15 cellular contexts compared by ENCODE assay signal in genomic region chr15:34754171-34754580, GRCh38. TPM values are rescaled to one million over a fixed set of nuclear protein-coding genes. Genes with fewer than 3 reads are reported as not detected.
DNase-seq lines count a peak whose midpoint lies in the region; ATAC-seq, FAIRE-seq and TF ChIP-seq lines count a peak whose summit lies in the region.
"Had no signal": no experiment of that assay in that cellular context is flagged by ENCODE, and none has a peak within 500 bp of the region (broad histone marks: within the 10 kb centered on the region; RNA-seq: fewer than 3 reads in every experiment).

No MANE protein-coding gene starts in this region.

- POLR2A ChIA-PET in GM12878 (lab: Charles Lee) = no interaction called here

- H3K9me3 ChIP-seq in cardiac muscle cell (ENCODE audit: low read depth) (no peaks in the 10 kb centered on the region), GM12878 (replicated peaks; ENCODE audit: control insufficient read depth, insufficient read depth, low read length) (no peaks in the 10 kb centered on the region)

- no peak for FAIRE-seq in GM12878 (lab: Jason Lieb, UNC)

- no peak overlapping the region for H2AFZ ChIP-seq in GM12878 (ENCODE audit: control insufficient read depth, low read depth, low read length)

- no peak for DNase-seq in cardiac muscle cell (ENCODE audit: low read depth in 1 of 2, low spot score in 1 of 2)
- no peak for DNase-seq in left cardiac atrium
- no peak for DNase-seq in GM12878 (ENCODE audit: low read depth, low spot score)
- no peak for DNase-seq in mesothelial cell of epicardium (ENCODE audit: low spot score in 2 of 2, unreplicated experiment in 2 of 2)
- DNase-seq in stimulated activated naive B cell treated with anti-CD40 and anti-IgM and Interleukin-4, amounts not matched to agents 10 μg/mL and 1 μg/mL and 100 μg/mL, for 72 hours = no peak
- no peak for DNase-seq in cerebellum (ENCODE audit: low spot score)
- no peak for DNase-seq in HCEC 1CT
- DNase-seq: AML-193, hippocampal formation had no signal

- H3K4me3 ChIP-seq in cardiac muscle cell (peak overlapping the region; percentile 42), GM12878 (no peak overlapping the region)

- RAD21 ChIA-PET in GM12878 (lab: Charles Lee; ENCODE audit: unreplicated experiment) = no interaction called here

- H3K9ac ChIP-seq in GM12878 (ENCODE audit: control insufficient read depth, insufficient read depth, low read length) = no peak overlapping the region

- 41% methylated on average over 27 of the region's 27 CpGs for WGBS in GM12878 (ENCODE audit: insufficient coverage, insufficient replicate concordance, low lambda C conversion rate, missing lambda C conversion rate)

- peak overlapping the region; percentile 53 for H3K4me3 Mint-ChIP-seq in mesothelial cell of epicardium
- peak overlapping the region; percentile 41 to 66 for H3K4me3 Mint-ChIP-seq in stimulated activated naive B cell treated with anti-CD40 and anti-IgM and Interleukin-4, amounts not matched to agents 10 μg/mL and 1 μg/mL and 100 μg/mL, for 72 hours
- H3K4me3 Mint-ChIP-seq in activated T-helper 17 cell treated with anti-CD3 and anti-CD28 coated beads, Interleukin-2, amount 50 U/mL, for 72 hours = no peak overlapping the region
- H3K4me3 Mint-ChIP-seq: activated naive CD8-positive, alpha-beta T cell; stimulated activated memory B cell treated with anti-CD40 and anti-IgM and Interleukin-4, amounts not matched to agents 10 μg/mL and 1 μg/mL and 100 μg/mL, for 72 hours had no signal

- no peak overlapping the region for H3K4me2 ChIP-seq in GM12878 (ENCODE audit: control insufficient read depth, insufficient read depth)

- H3K9me3 Mint-ChIP-seq in mesothelial cell of epicardium = no peaks in the 10 kb centered on the region
- H3K9me3 Mint-ChIP-seq in stimulated activated naive B cell treated with anti-CD40 and anti-IgM and Interleukin-4, amounts not matched to agents 10 μg/mL and 1 μg/mL and 100 μg/mL, for 72 hours = no peaks in the 10 kb centered on the region
- no peaks in the 10 kb centered on the region for H3K9me3 Mint-ChIP-seq in activated T-helper 17 cell treated with anti-CD3 and anti-CD28 coated beads, Interleukin-2, amount 50 U/mL, for 72 hours
- H3K9me3 Mint-ChIP-seq: stimulated activated memory B cell treated with anti-CD40 and anti-IgM and Interleukin-4, amounts not matched to agents 10 μg/mL and 1 μg/mL and 100 μg/mL, for 72 hours had no signal

- CTCF ChIA-PET in GM12878 (lab: Yijun Ruan, JAX) = no interaction called here

- H3K36me3 ChIP-seq in cardiac muscle cell = no peaks in the 10 kb centered on the region
- H3K36me3 ChIP-seq in GM12878 (ENCODE audit: control insufficient read depth in 2 of 2, insufficient read depth in 2 of 2, low read length in 1 of 2) = no peaks in the 10 kb centered on the region

- BruUV-seq in GM12878 (replicated peaks; lab: Mats Ljungman, UMichigan) = no TSS peak

- in situ Hi-C loops in GM12878 (cut with MboI) = no loop called here

- TF ChIP-seq CTCF in cardiac muscle cell (IDR thresholded peaks at IDR 0.05; ENCODE audit: low read depth, low read length) = no peak
- no peak for TF ChIP-seq CTCF in GM12878 (IDR thresholded peaks at IDR 0.05 in 2 of 3, conservative IDR thresholded peaks at IDR 0.05 in 1 of 3; ENCODE audit: control insufficient read depth in 2 of 3, extremely low read depth in 1 of 3, insufficient read depth in 1 of 3, low read depth in 3 of 3, low read length in 3 of 3)
- no peak for TF ChIP-seq CTCF in mesothelial cell of epicardium (IDR thresholded peaks at IDR 0.05; ENCODE audit: unreplicated experiment)

- H3K27ac Mint-ChIP-seq in mesothelial cell of epicardium = no peak overlapping the region
- H3K27ac Mint-ChIP-seq in stimulated activated naive B cell treated with anti-CD40 and anti-IgM and Interleukin-4, amounts not matched to agents 10 μg/mL and 1 μg/mL and 100 μg/mL, for 72 hours = no peak overlapping the region
- no peak overlapping the region for H3K27ac Mint-ChIP-seq in activated T-helper 17 cell treated with anti-CD3 and anti-CD28 coated beads, Interleukin-2, amount 50 U/mL, for 72 hours
- H3K27ac Mint-ChIP-seq: activated naive CD8-positive, alpha-beta T cell; IgD-negative memory B cell; stimulated activated memory B cell treated with anti-CD40 and anti-IgM and Interleukin-4, amounts not matched to agents 10 μg/mL and 1 μg/mL and 100 μg/mL, for 72 hours had no signal

- H3K27me3 Mint-ChIP-seq in mesothelial cell of epicardium (ENCODE audit: low read depth) = peaks cover 75% of the 10 kb centered on the region
- peaks cover 63 to 66% of the 10 kb centered on the region in 2 donors for H3K27me3 Mint-ChIP-seq in stimulated activated naive B cell treated with anti-CD40 and anti-IgM and Interleukin-4, amounts not matched to agents 10 μg/mL and 1 μg/mL and 100 μg/mL, for 72 hours
- H3K27me3 Mint-ChIP-seq in activated T-helper 17 cell treated with anti-CD3 and anti-CD28 coated beads, Interleukin-2, amount 50 U/mL, for 72 hours = peaks cover 68% of the 10 kb centered on the region

- no peak for TF ChIP-seq RAD21 in GM12878 (IDR thresholded peaks at IDR 0.05; ENCODE audit: insufficient read depth, low read depth, low read length)

- peaks cover 82% of the 10 kb centered on the region for H3K27me3 ChIP-seq in cardiac muscle cell
- H3K27me3 ChIP-seq in GM12878 (replicated peaks in 1 of 2; ENCODE audit: control insufficient read depth in 2 of 2, insufficient read depth in 2 of 2, low read length in 1 of 2) = peaks cover 10% of the 10 kb centered on the region in 2 experiments

- no peaks in the 10 kb centered on the region for H3K79me2 ChIP-seq in GM12878 (ENCODE audit: control insufficient read depth, insufficient read depth, low read length)

- TF ChIP-seq EP300 in GM12878 (IDR thresholded peaks at IDR 0.05; ENCODE audit: borderline replicate concordance in 1 of 2, control insufficient read depth in 1 of 2, low read depth in 2 of 2, low read length in 2 of 2) = no peak

- SMC1A ChIA-PET in GM12878 (lab: Charles Lee; ENCODE audit: uncharacterized antibody, unreplicated experiment) = no interaction called here

- no peak for ATAC-seq in left cardiac atrium
- no peak for ATAC-seq in GM12878
- no peak for ATAC-seq in stimulated activated naive B cell treated with anti-CD40 and anti-IgM and Interleukin-4, amounts not matched to agents 10 μg/mL and 1 μg/mL and 100 μg/mL, for 72 hours (replicated peaks)
- no peak for ATAC-seq in activated T-helper 17 cell treated with anti-CD3 and anti-CD28 coated beads, Interleukin-2, amount 50 U/mL, for 72 hours (replicated peaks)
- ATAC-seq: Right ventricle myocardium inferior had no signal

- intact Hi-C loops in left cardiac atrium (cut with DNase I) = no loop called here
- intact Hi-C loops in GM12878 (cut with micrococcal nuclease; ENCODE audit: unreplicated experiment) = no loop called here

- TF ChIP-seq POLR2A in GM12878 (IDR thresholded peaks at IDR 0.05; ENCODE audit: low read depth, low read length) = no peak

- H3K4me1 ChIP-seq in cardiac muscle cell (ENCODE audit: low read depth) (no peaks in the 10 kb centered on the region), GM12878 (ENCODE audit: control insufficient read depth, insufficient read depth, low read length) (no peaks in the 10 kb centered on the region)

- no peaks in the 10 kb centered on the region for H3K36me3 Mint-ChIP-seq in mesothelial cell of epicardium
- H3K36me3 Mint-ChIP-seq in stimulated activated naive B cell treated with anti-CD40 and anti-IgM and Interleukin-4, amounts not matched to agents 10 μg/mL and 1 μg/mL and 100 μg/mL, for 72 hours = no peaks in the 10 kb centered on the region
- H3K36me3 Mint-ChIP-seq in activated T-helper 17 cell treated with anti-CD3 and anti-CD28 coated beads, Interleukin-2, amount 50 U/mL, for 72 hours (ENCODE audit: low read depth) = no peaks in the 10 kb centered on the region
- H3K36me3 Mint-ChIP-seq: activated naive CD8-positive, alpha-beta T cell; stimulated activated memory B cell treated with anti-CD40 and anti-IgM and Interleukin-4, amounts not matched to agents 10 μg/mL and 1 μg/mL and 100 μg/mL, for 72 hours had no signal

- H3K4me1 Mint-ChIP-seq in mesothelial cell of epicardium = peaks cover 7% of the 10 kb centered on the region
- peaks cover 4 to 5% of the 10 kb centered on the region in 2 donors for H3K4me1 Mint-ChIP-seq in stimulated activated naive B cell treated with anti-CD40 and anti-IgM and Interleukin-4, amounts not matched to agents 10 μg/mL and 1 μg/mL and 100 μg/mL, for 72 hours
- no peaks in the 10 kb centered on the region for H3K4me1 Mint-ChIP-seq in activated T-helper 17 cell treated with anti-CD3 and anti-CD28 coated beads, Interleukin-2, amount 50 U/mL, for 72 hours

- H3K27ac ChIP-seq in cardiac muscle cell (no peak overlapping the region), GM12878 (ENCODE audit: control insufficient read depth, insufficient read depth) (no peak overlapping the region)
- H3K27ac ChIP-seq: epithelial cell of prostate had no signal

- no peaks in the 10 kb centered on the region for H4K20me1 ChIP-seq in GM12878 (ENCODE audit: control insufficient read depth, insufficient read depth)

RNA-seq across cellular contexts. Expression of gene GJD2, which starts 0.6 kb away (rescaled TPM):
- total RNA-seq in cardiac muscle cell (0.45 and 0.56 TPM in 2 replicates), left cardiac atrium (10 to 100 TPM in 1 of 2 donors, 1 to 10 TPM in 1; 4.9 to 19.2 TPM), GM12878 (2014; rRNA removed) (not detected in 2 replicates), GM12878 (2014; rRNA removed; fragmentation: Illumina TruSeq; extraction: Trizol) (not detected in 2 replicates), GM12878 (2021) (not detected in 2 replicates), mesothelial cell of epicardium (not detected in 3 replicates), cerebellum (9.6 TPM)
- polyA plus RNA-seq in cardiac muscle cell (not detected in 2 replicates), GM12878 (2011; rRNA removed) (not detected in 2 replicates), GM12878 (2014; fragmentation: Illumina TruSeq; extraction: Trizol) (not detected in 2 replicates), GM12878 (2014; fragmentation: Nextera tagmentation; extraction: Ambion mirVana) (not detected), GM12878 (2014; rRNA removed) (not detected in 2 replicates), GM12878 (2016; fragmentation: Nextera tagmentation; extraction: Ambion mirVana) (not detected)
- not detected in 2 replicates for total RNA-seq in GM12878 (2013; cell fraction: nucleolus; rRNA removed)
- not detected for polyA plus RNA-seq in GM12878 (2011; ENCODE audit: low read depth)
- polyA plus RNA-seq in GM12878 (2011; cell fraction: cytosol; rRNA removed) = not detected in 2 replicates
- polyA plus RNA-seq in GM12878 (2011; cell fraction: nucleus; rRNA removed) = not detected in 2 replicates
- not detected in 2 replicates for polyA plus RNA-seq in GM12878 (2012)
- not detected in 2 replicates for polyA minus RNA-seq in GM12878 (2011; rRNA and poly(A)+ RNA removed)
- polyA minus RNA-seq in GM12878 (2011; cell fraction: cytosol; rRNA and poly(A)+ RNA removed) = not detected in 2 replicates
- polyA minus RNA-seq in GM12878 (2011; cell fraction: nucleus; rRNA and poly(A)+ RNA removed) = not detected in 2 replicates
- not detected for total RNA-seq in activated T-helper 17 cell treated with anti-CD3 and anti-CD28 coated beads, Interleukin-2, amount 50 U/mL, for 72 hours
- total RNA-seq: Right ventricle myocardium inferior had no signal
- polyA plus RNA-seq: IgD-negative memory B cell had no signal

RNA-seq across cellular contexts. Expression of gene ACTC1, which starts 41.2 kb away (rescaled TPM):
- total RNA-seq in cardiac muscle cell (1,687 and 2,394 TPM in 2 replicates), left cardiac atrium (over 10,000 TPM; 12,863 to 14,182 TPM), GM12878 (2014; rRNA removed) (not detected in 2 replicates), GM12878 (2014; rRNA removed; fragmentation: Illumina TruSeq; extraction: Trizol) (not detected in 2 replicates), GM12878 (2021) (not detected in 2 replicates), mesothelial cell of epicardium (4.8 to 5.5 TPM (median 5.4 TPM) in 3 replicates), cerebellum (4.7 TPM)
- polyA plus RNA-seq in cardiac muscle cell (7,757 and 12,075 TPM in 2 replicates), GM12878 (2011; rRNA removed) (not detected in 2 replicates), GM12878 (2014; fragmentation: Illumina TruSeq; extraction: Trizol) (not detected in 2 replicates), GM12878 (2014; fragmentation: Nextera tagmentation; extraction: Ambion mirVana) (not detected), GM12878 (2014; rRNA removed) (not detected in 2 replicates), GM12878 (2016; fragmentation: Nextera tagmentation; extraction: Ambion mirVana) (1 to 10 TPM in 1 of 2 experiments, not detected in 1; 1.6 TPM)
- not detected in 2 replicates for total RNA-seq in GM12878 (2013; cell fraction: nucleolus; rRNA removed)
- polyA plus RNA-seq in GM12878 (2011; ENCODE audit: low read depth) = not detected
- polyA plus RNA-seq in GM12878 (2011; cell fraction: cytosol; rRNA removed) = not detected in 2 replicates
- not detected in 2 replicates for polyA plus RNA-seq in GM12878 (2011; cell fraction: nucleus; rRNA removed)
- not detected in 2 replicates for polyA plus RNA-seq in GM12878 (2012)
- not detected in 2 replicates for polyA minus RNA-seq in GM12878 (2011; rRNA and poly(A)+ RNA removed)
- polyA minus RNA-seq in GM12878 (2011; cell fraction: cytosol; rRNA and poly(A)+ RNA removed) = not detected in 2 replicates
- polyA minus RNA-seq in GM12878 (2011; cell fraction: nucleus; rRNA and poly(A)+ RNA removed) = not detected in 2 replicates
- total RNA-seq in activated T-helper 17 cell treated with anti-CD3 and anti-CD28 coated beads, Interleukin-2, amount 50 U/mL, for 72 hours = not detected
- polyA plus RNA-seq: IgD-negative memory B cell had no signal

Comparison
In these comparisons a context has a peak if more than half of its experiments do, and no peak if none do; other contexts are left out.
1. RNA of gene ACTC1, which starts 41.2 kb away (total RNA-seq): 12,863 to 14,182 TPM in left cardiac atrium and 1,687 to 2,394 TPM in cardiac muscle cell; 4.8 to 5.5 TPM in mesothelial cell of epicardium, 4.7 TPM in cerebellum (single experiment), not detected in GM12878 and not detected in activated T-helper 17 cell treated with anti-CD3 and anti-CD28 coated beads, Interleukin-2, amount 50 U/mL, for 72 hours; every median in the first group is over 100 times any median in the second.